8 cellular contexts compared by ENCODE assay signal in the genomic region with DNA sequence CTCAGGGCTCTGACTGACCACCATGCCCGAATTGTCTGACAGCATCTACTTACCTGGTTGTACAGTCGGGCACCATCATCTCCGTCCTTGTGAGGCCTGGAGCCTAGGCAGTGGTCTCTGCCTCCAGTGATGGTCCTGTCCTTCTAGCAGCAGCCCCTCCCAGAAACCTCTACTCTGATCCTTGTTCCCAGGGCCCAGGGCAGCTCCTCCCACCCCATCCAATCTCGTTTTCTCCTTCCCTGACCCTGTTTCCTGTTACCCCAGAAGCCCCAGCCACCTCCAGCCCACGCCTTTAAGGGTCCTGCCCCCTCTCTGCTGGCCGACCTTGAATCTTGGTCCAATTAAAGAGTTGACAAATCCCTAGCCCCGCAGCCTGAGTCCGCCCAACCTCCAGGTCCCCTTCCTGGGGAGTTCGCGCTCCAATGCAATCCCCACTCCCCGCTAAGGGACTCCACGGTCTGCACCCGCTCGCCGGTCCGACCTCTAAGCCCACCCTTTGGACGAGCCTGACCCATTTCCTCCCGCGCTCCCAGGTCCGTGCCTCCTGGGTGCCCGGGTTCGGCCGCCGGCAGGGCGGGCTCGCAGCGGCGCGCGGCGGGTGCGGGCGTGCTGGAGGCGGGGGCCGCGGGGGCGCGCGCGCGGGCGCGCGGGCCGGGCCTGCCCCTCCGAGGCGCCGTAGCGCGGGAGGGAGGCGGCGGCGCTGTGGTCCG. TPM values are rescaled to one million over a fixed set of nuclear protein-coding genes. Genes with fewer than 3 reads are reported as not detected.
A peak's percentile ranks its signal among the peaks of the same experiment; 100 is the strongest.
DNase-seq lines count a peak whose midpoint lies in the region; ATAC-seq and TF ChIP-seq lines count a peak whose summit lies in the region.

Gene B4GALT2 (plus strand): TSS at position 660 of the 710 bp plus-strand sequence. CDS start 1,951 bp downstream, outside the sequence.

- DNase-seq in COR-L47 (lab: John Stamatoyannopoulos, UW) (peak; percentile 24), HT1080 (ENCODE audit: low read depth) (peak; percentile 17), coronary artery (ENCODE audit: low spot score) (no peak), left lung (peak in 1 of 2 donors; percentile 88)
- peak; percentile 33 to 46 for DNase-seq in stimulated activated CD4-positive, alpha-beta T cell treated with anti-CD3 and anti-CD28 coated beads, Interleukin-2, amount 100 ng/mL, for 48 hours

- ATAC-seq in left lung, result no peak
- ATAC-seq in GM21825 (IDR thresholded peaks at IDR 0.05; ENCODE audit: unreplicated experiment), result no peak
- no peak for ATAC-seq in GM18907 (IDR thresholded peaks at IDR 0.05; ENCODE audit: unreplicated experiment)

- intact Hi-C loops in T-helper 2 cell treated with Interferon-gamma antibody and Interleukin-4, amounts not matched to agents 100 ng/mL and 5 ng/mL, for 36 hours (cut with micrococcal nuclease), result no loop called here
- intact Hi-C loops in left lung (cut with DNase I), result no loop called here

- peaks cover 5 to 25% of the 10 kb centered on the region in 2 donors for H3K36me3 ChIP-seq in left lung

- H3K27me3 ChIP-seq in left lung, result no peaks in the 10 kb centered on the region

- H3K9me3 ChIP-seq in left lung, result no peaks in the 10 kb centered on the region

- H3K4me1 ChIP-seq in left lung, result peaks cover 36 to 81% of the 10 kb centered on the region in 2 donors

- no peak for TF ChIP-seq CTCF in coronary artery (IDR thresholded peaks at IDR 0.05)
- no peak for TF ChIP-seq CTCF in left lung (IDR thresholded peaks at IDR 0.05)

- peak within 1 kb of the TSS in 1 of 2 donors; percentile 82 for H3K27ac ChIP-seq in coronary artery
- H3K27ac ChIP-seq in left lung, result peak within 1 kb of the TSS; percentile 39 to 70

- peak within 1 kb of the TSS; percentile 89 for H3K4me3 ChIP-seq in coronary artery
- peak within 1 kb of the TSS; percentile 43 to 63 for H3K4me3 ChIP-seq in left lung

RNA-seq across cellular contexts. Expression of gene B4GALT2, which starts in this region (rescaled TPM):
- total RNA-seq in HT1080 (2014; rRNA removed; shearing (Covaris generic)), result 119 and 133 TPM in 2 replicates
- 82.9 and 108 TPM in 2 replicates for polyA plus RNA-seq in HT1080 (2015; cell fraction: cytosol; rRNA removed)
- 54.3 and 60.5 TPM in 2 replicates for polyA plus RNA-seq in HT1080 (2015; cell fraction: nucleus; rRNA removed)
- 20.1 and 21.1 TPM in 2 replicates for total RNA-seq in T-helper 2 cell treated with Interferon-gamma antibody and Interleukin-4, amounts not matched to agents 100 ng/mL and 5 ng/mL, for 36 hours
- total RNA-seq in left lung, result 10 to 100 TPM; 39.1 to 50.1 TPM
